Comparison of ENCODE assay signal across 12 cellular contexts in genomic region chr5:10317825-10318682, GRCh38.
DNase-seq lines count a peak whose midpoint lies in the region; ATAC-seq and TF ChIP-seq lines count a peak whose summit lies in the region.
"Had no signal": no experiment of that assay in that cellular context is flagged by ENCODE, and none has a peak within 500 bp of the region (broad histone marks: within the 10 kb centered on the region; RNA-seq: fewer than 3 reads in every experiment).

No MANE protein-coding gene starts in this region.

- H3K4me1 ChIP-seq in effector memory CD4-positive, alpha-beta T cell (ENCODE audit: control insufficient read depth, insufficient read depth, low read length, poor library complexity, severe bottlenecking), result no peaks in the 10 kb centered on the region
- H3K4me1 ChIP-seq: BE2C had no signal

- no peaks in the 10 kb centered on the region for H3K9me3 ChIP-seq in effector memory CD4-positive, alpha-beta T cell (ENCODE audit: control insufficient read depth, low read length)
- H3K9me3 ChIP-seq: BE2C had no signal

- in situ Hi-C loops in astrocyte of the spinal cord (cut with HindIII; ENCODE audit: low sequenced_read_pairs), result no loop called here

- H3K36me3 ChIP-seq in effector memory CD4-positive, alpha-beta T cell (ENCODE audit: control insufficient read depth, insufficient read depth, low read length), result no peaks in the 10 kb centered on the region
- H3K36me3 ChIP-seq: BE2C had no signal

- H3K27me3 ChIP-seq in effector memory CD4-positive, alpha-beta T cell (replicated peaks; ENCODE audit: control insufficient read depth, insufficient read depth, low read length, poor library complexity, severe bottlenecking), result no peaks in the 10 kb centered on the region
- H3K27me3 ChIP-seq: BE2C had no signal

- ATAC-seq in GM19467 (IDR thresholded peaks at IDR 0.05; ENCODE audit: unreplicated experiment) (peak; percentile 77), HG03139 (IDR thresholded peaks at IDR 0.05; ENCODE audit: unreplicated experiment) (peak; percentile 68)

- no peak overlapping the region for H3K4me3 ChIP-seq in astrocyte of the spinal cord (ENCODE audit: low read depth, low read length)
- no peak overlapping the region for H3K4me3 ChIP-seq in effector memory CD4-positive, alpha-beta T cell (ENCODE audit: insufficient read depth, low read depth, low read length, poor library complexity, severe bottlenecking)

- H3K27ac ChIP-seq in effector memory CD4-positive, alpha-beta T cell (ENCODE audit: insufficient read depth, low read length, poor library complexity, severe bottlenecking), result no peak overlapping the region

- TF ChIP-seq CTCF in astrocyte of the spinal cord (IDR thresholded peaks at IDR 0.05; ENCODE audit: low read depth, low read length), result no peak

- DNase-seq in EH (ENCODE audit: low read depth) (peak; percentile 52), astrocyte of the spinal cord (ENCODE audit: low read depth, low spot score) (peak; percentile 20), MV-4-11 (lab: John Stamatoyannopoulos, UW) (no peak), C1 segment of cervical spinal cord (lab: John Stamatoyannopoulos, UW) (no peak), erythroblast (lab: John Stamatoyannopoulos, UW) (no peak)
- DNase-seq in effector memory CD4-positive, alpha-beta T cell, result no peak
- DNase-seq: BE2C, NCI-H2029, occipital lobe, SW 1271 had no signal

- no peak for TF ChIP-seq POLR2A in erythroblast (IDR thresholded peaks at IDR 0.05; ENCODE audit: low read length)

Comparison
In these comparisons a context has a peak if more than half of its experiments do, and no peak if none do; other contexts are left out.
1. DNase-seq: peak in EH (single experiment) and astrocyte of the spinal cord (single experiment); none in MV-4-11 (single experiment), C1 segment of cervical spinal cord (0 of 14), erythroblast (0 of 2) and effector memory CD4-positive, alpha-beta T cell (0 of 3).